1 cellular context compared by ENCODE assay signal in genomic region chr3:117892431-117892841, GRCh38.
A peak's percentile ranks its signal among the peaks of the same experiment; 100 is the strongest.
TF ChIP-seq lines count a peak whose summit lies in the region.

No MANE protein-coding gene starts in this region.

TF ChIP-seq in HepG2, 621 proteins besides CTCF, POLR2A, EP300 and RAD21 (continued from another document):
- 0 out of 4 replicates have a peak, but pooled peaks have one; percentile 6 to 39 for TF ChIP-seq MAFK (conservative IDR thresholded peaks at IDR 0.05 in 1 of 2, IDR thresholded peaks at IDR 0.05 in 1 of 2; ENCODE audit: low read length in 2 of 2)
- no peak for TF ChIP-seq ZNF883 (CRISPR knock-in tag; IDR thresholded peaks at IDR 0.05; ENCODE audit: not compliant biosample characterization)
- TF ChIP-seq ZNF660 (CRISPR knock-in tag; IDR thresholded peaks at IDR 0.05; ENCODE audit: borderline replicate concordance, low read depth) = no peak
- peak; percentile 27; the same call in 1 of the 2 replicates for TF ChIP-seq MAFF (IDR thresholded peaks at IDR 0.05; ENCODE audit: low read depth, low read length)
